Comparison of ENCODE assay signal across 13 cellular contexts in genomic region chr20:23667666-23668065, GRCh38. TPM values are rescaled to one million over a fixed set of nuclear protein-coding genes. Genes with fewer than 3 reads are reported as not detected.
DNase-seq lines count a peak whose midpoint lies in the region; TF ChIP-seq lines count a peak whose summit lies in the region.
"Had no signal": no experiment of that assay in that cellular context is flagged by ENCODE, and none has a peak within 500 bp of the region (broad histone marks: within the 10 kb centered on the region; RNA-seq: fewer than 3 reads in every experiment).

No MANE protein-coding gene starts in this region.

- intact Hi-C loops in esophagus muscularis mucosa (cut with DNase I) = loop anchor here (10.0 kb wide), 1 partner anchor 223 kb away; no protein-coding TSS in a partner anchor
- intact Hi-C loops in vagina (cut with DNase I) = loop anchor here (10.0 kb wide), 1 partner anchor 223 kb away; no protein-coding TSS in a partner anchor

- H3K4me1 ChIP-seq in BLaER1 (peaks cover 57% of the 10 kb centered on the region), esophagus muscularis mucosa (peaks cover 0 to 3% (median 0%) of the 10 kb centered on the region in 4 donors), vagina (no peaks in the 10 kb centered on the region)
- peaks cover 16 to 51% (median 42%) of the 10 kb centered on the region in 10 experiments; a peak in 19 of 20 replicates for H3K4me1 ChIP-seq in BLaER1 treated with 17β-estradiol and CSF1 and Interleukin-3, amounts not matched to agents 10 nM and 100 nM
- H3K4me1 ChIP-seq: BE2C had no signal

- H3K9me3 ChIP-seq in BLaER1 (no peaks in the 10 kb centered on the region), esophagus muscularis mucosa (no peaks in the 10 kb centered on the region), vagina (no peaks in the 10 kb centered on the region)
- no peaks in the 10 kb centered on the region for H3K9me3 ChIP-seq in BLaER1 treated with 17β-estradiol and CSF1 and Interleukin-3, amounts not matched to agents 10 nM and 100 nM (replicated peaks in 1 of 11)
- H3K9me3 ChIP-seq: BE2C had no signal

- no peak for TF ChIP-seq CTCF in esophagus muscularis mucosa (IDR thresholded peaks at IDR 0.05)
- TF ChIP-seq CTCF in vagina (IDR thresholded peaks at IDR 0.05) = no peak

- H3K27ac ChIP-seq in BLaER1 (0 out of 2 replicates have a peak overlapping the region, but pooled peaks have one; percentile 26), esophagus muscularis mucosa (replicated peaks in 1 of 4) (no peak overlapping the region), vagina (no peak overlapping the region)
- H3K27ac ChIP-seq in BLaER1 treated with 17β-estradiol and CSF1 and Interleukin-3, amounts not matched to agents 10 nM and 100 nM = no peak overlapping the region

- H3K4me2 ChIP-seq in BLaER1 = peak overlapping the region; percentile 87
- peak overlapping the region in 9 of 11 experiments; percentile 15 to 89 (median 79); a peak in 15 of 22 replicates for H3K4me2 ChIP-seq in BLaER1 treated with 17β-estradiol and CSF1 and Interleukin-3, amounts not matched to agents 10 nM and 100 nM
- H3K4me2 ChIP-seq: GM23338 had no signal

- no peak for TF ChIP-seq EP300 in esophagus muscularis mucosa (IDR thresholded peaks at IDR 0.05)

- H3K9ac ChIP-seq in BLaER1 = no peak overlapping the region; the same call in 1 of the 2 replicates
- H3K9ac ChIP-seq in BLaER1 treated with 17β-estradiol and CSF1 and Interleukin-3, amounts not matched to agents 10 nM and 100 nM = no peak overlapping the region

- H3K4me3 ChIP-seq in BLaER1 = no peak overlapping the region
- no peak overlapping the region for H3K4me3 ChIP-seq in BLaER1 treated with 17β-estradiol and CSF1 and Interleukin-3, amounts not matched to agents 10 nM and 100 nM
- H3K4me3 ChIP-seq in esophagus muscularis mucosa = no peak overlapping the region
- H3K4me3 ChIP-seq in vagina = no peak overlapping the region
- H3K4me3 ChIP-seq: GM12878, GM23338 had no signal

- TF ChIP-seq POLR2A in esophagus muscularis mucosa (IDR thresholded peaks at IDR 0.05; ENCODE audit: low read depth) (no peak), vagina (IDR thresholded peaks at IDR 0.05) (no peak)

- H3K36me3 ChIP-seq in BLaER1 (no peaks in the 10 kb centered on the region), esophagus muscularis mucosa (no peaks in the 10 kb centered on the region), vagina (no peaks in the 10 kb centered on the region)
- H3K36me3 ChIP-seq in BLaER1 treated with 17β-estradiol and CSF1 and Interleukin-3, amounts not matched to agents 10 nM and 100 nM = no peaks in the 10 kb centered on the region
- H3K36me3 ChIP-seq: BE2C had no signal

- DNase-seq in esophagus muscularis mucosa (ENCODE audit: extremely low spot score) (peak; percentile 31), vagina (ENCODE audit: extremely low spot score in 2 of 2) (peak; percentile 43 to 67), ureter (ENCODE audit: low spot score) (no peak)
- no peak for DNase-seq in activated effector memory CD4-positive, alpha-beta T cell treated with anti-CD3 and anti-CD28 coated beads, Interleukin-2, amount 50 U/mL, for 16 hours
- DNase-seq: GF-D8 had no signal

- H4K20me1 ChIP-seq in BLaER1 = no peaks in the 10 kb centered on the region
- H4K20me1 ChIP-seq in BLaER1 treated with 17β-estradiol and CSF1 and Interleukin-3, amounts not matched to agents 10 nM and 100 nM = no peaks in the 10 kb centered on the region

- H3K27me3 ChIP-seq in BLaER1 = no peaks in the 10 kb centered on the region
- H3K27me3 ChIP-seq in BLaER1 treated with 17β-estradiol and CSF1 and Interleukin-3, amounts not matched to agents 10 nM and 100 nM = no peaks in the 10 kb centered on the region
- H3K27me3 ChIP-seq in esophagus muscularis mucosa = no peaks in the 10 kb centered on the region
- H3K27me3 ChIP-seq in vagina = no peaks in the 10 kb centered on the region
- H3K27me3 ChIP-seq: BE2C had no signal

- WGBS in esophagus muscularis mucosa = 79% methylated on average over 7 of the region's 7 CpGs

RNA-seq across cellular contexts. Expression of gene CST4, which starts 21.2 kb away (rescaled TPM):
- total RNA-seq in esophagus muscularis mucosa = not detected
- total RNA-seq in vagina = not detected
- total RNA-seq in ureter = not detected
- total RNA-seq: CD4-positive, alpha-beta memory T cell; GM12878; GM23338; H7; HFFc6 had no signal

RNA-seq across cellular contexts. Expression of gene CST3, which starts 29.9 kb away (rescaled TPM):
- total RNA-seq in esophagus muscularis mucosa (1,000 to 10,000 TPM; 1,253 to 2,184 (median 1,709) TPM), vagina (1,106 TPM), ureter (544 TPM)

Comparison
In these comparisons a context has a peak if more than half of its experiments do, and no peak if none do; other contexts are left out.
1. DNase-seq: peak in esophagus muscularis mucosa (single experiment) and vagina (2 of 2); none in ureter (single experiment) and activated effector memory CD4-positive, alpha-beta T cell treated with anti-CD3 and anti-CD28 coated beads, Interleukin-2, amount 50 U/mL, for 16 hours (single experiment).